In genomic region chr6:20916081-20916480, GRCh38 we compare ENCODE assay signal across 1 cellular context.
TF ChIP-seq lines count a peak whose summit lies in the region.

No MANE protein-coding gene starts in this region.

TF ChIP-seq in SK-N-SH, 30 proteins besides CTCF, POLR2A, EP300 and RAD21 (continued from another document):
- TF ChIP-seq, protein P1, sequence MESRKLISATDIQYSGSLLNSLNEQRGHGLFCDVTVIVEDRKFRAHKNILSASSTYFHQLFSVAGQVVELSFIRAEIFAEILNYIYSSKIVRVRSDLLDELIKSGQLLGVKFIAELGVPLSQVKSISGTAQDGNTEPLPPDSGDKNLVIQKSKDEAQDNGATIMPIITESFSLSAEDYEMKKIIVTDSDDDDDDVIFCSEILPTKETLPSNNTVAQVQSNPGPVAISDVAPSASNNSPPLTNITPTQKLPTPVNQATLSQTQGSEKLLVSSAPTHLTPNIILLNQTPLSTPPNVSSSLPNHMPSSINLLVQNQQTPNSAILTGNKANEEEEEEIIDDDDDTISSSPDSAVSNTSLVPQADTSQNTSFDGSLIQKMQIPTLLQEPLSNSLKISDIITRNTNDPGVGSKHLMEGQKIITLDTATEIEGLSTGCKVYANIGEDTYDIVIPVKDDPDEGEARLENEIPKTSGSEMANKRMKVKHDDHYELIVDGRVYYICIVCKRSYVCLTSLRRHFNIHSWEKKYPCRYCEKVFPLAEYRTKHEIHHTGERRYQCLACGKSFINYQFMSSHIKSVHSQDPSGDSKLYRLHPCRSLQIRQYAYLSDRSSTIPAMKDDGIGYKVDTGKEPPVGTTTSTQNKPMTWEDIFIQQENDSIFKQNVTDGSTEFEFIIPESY (IDR thresholded peaks at IDR 0.05; ENCODE audit: borderline replicate concordance, low read depth): no peak
- TF ChIP-seq, protein P2, sequence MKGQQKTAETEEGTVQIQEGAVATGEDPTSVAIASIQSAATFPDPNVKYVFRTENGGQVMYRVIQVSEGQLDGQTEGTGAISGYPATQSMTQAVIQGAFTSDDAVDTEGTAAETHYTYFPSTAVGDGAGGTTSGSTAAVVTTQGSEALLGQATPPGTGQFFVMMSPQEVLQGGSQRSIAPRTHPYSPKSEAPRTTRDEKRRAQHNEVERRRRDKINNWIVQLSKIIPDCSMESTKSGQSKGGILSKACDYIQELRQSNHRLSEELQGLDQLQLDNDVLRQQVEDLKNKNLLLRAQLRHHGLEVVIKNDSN (IDR thresholded peaks at IDR 0.05; ENCODE audit: borderline replicate concordance, low read depth): no peak
- no peak for TF ChIP-seq RCOR1 (IDR thresholded peaks at IDR 0.05; ENCODE audit: low read length)
